18 cellular contexts compared by ENCODE assay signal in the genomic region with DNA sequence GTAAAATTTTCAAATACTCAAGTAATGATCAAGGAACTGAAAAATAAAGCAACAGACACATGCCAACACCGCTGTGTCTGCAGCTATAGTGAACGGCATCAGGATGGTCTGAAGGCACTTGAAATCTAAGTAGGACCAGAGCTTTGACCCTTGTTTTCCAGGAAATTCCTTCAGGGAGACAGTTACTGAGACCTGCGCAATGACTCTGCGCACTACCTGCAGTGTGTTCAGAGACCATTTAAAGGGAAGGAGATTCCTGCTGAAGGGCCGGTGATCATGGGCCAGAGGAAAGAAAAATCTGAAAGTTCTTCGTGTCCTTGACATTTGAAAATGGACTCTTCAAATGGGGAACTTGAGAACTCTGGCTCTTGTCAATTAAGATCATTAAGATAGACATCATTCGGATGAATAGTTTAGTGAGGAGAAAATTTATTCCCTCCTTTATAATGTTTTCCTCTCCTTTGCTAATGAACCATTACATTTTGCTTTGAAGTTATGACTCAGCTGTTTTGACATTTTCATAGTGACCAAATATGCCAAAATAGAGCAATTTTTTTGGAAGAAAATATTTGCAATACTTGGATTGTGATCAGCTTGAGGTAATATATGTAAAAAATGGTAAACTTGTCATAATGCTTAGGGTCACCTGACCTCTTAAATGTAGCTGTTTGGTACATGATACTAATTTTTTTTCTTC.
"Had no signal": no experiment of that assay in that cellular context is flagged by ENCODE, and none has a peak within 500 bp of the region (broad histone marks: within the 10 kb centered on the region; RNA-seq: fewer than 3 reads in every experiment).

No MANE protein-coding gene starts in this region.

- H2AFZ ChIP-seq: hepatocyte, neural progenitor cell, parathyroid adenoma had no signal

- DNase-seq: activated B cell treated with CpG ODN at 0.5 μM for 24 hours; activated CD4-positive, alpha-beta T cell treated with anti-CD3 and anti-CD28 coated beads for 48 hours; activated naive CD4-positive, alpha-beta T cell treated with anti-CD3 and anti-CD28 coated beads, Interleukin-2, amount 10 ng/mL, durations not matched to agents 7 days and 5 days; activated T-cell treated with anti-CD3 and anti-CD28 coated beads for 4 hours; body of pancreas; caudate nucleus; islet precursor cell; left lung; mammary epithelial cell; naive B cell; small intestine; stimulated activated CD4-positive, alpha-beta T cell treated with anti-CD3 and anti-CD28 coated beads, Interleukin-4, amount 100 ng/mL, for 24 hours; stimulated activated naive CD4-positive, alpha-beta T cell; tibial artery had no signal

- H3K36me3 ChIP-seq: left lung, neural progenitor cell, tibial artery had no signal

- H3K4me1 ChIP-seq: body of pancreas, left lung, parathyroid adenoma had no signal

- H3K27me3 ChIP-seq: body of pancreas, hepatocyte, left lung, neural progenitor cell, tibial artery had no signal

- H3K9me3 ChIP-seq: body of pancreas, left lung, tibial artery had no signal

- H3K4me3 ChIP-seq: body of pancreas, hepatocyte, left lung, neural progenitor cell, tibial artery had no signal

- H3K4me2 ChIP-seq: hepatocyte, neural progenitor cell had no signal

- ATAC-seq: body of pancreas, esophagus mucosa, left lung had no signal

- H3K9ac ChIP-seq: neural progenitor cell, parathyroid adenoma had no signal

- H3K27ac ChIP-seq: body of pancreas, hepatocyte, left lung, neural progenitor cell, parathyroid adenoma had no signal
